Comparison of ENCODE assay signal across 9 cellular contexts in the genomic region with DNA sequence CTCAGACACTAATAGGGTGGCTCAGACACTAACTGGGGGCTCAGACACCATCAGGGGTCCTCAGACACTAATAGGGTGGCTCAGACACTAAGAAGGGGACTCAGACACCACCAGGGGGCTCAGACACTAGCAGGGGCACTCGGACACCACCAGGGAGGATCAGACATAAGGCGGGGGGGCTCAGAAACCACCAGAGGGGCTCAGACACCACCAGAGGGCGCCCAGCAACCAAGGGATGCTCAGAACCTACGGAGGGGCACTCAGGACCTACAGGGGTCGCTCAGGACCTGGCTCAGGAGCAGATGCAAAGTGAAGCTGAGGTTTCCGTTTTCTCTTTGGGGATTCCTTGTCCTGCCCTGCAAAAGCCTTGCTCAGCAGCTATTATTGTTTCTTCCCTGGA.
DNase-seq lines count a peak whose midpoint lies in the region; ATAC-seq, FAIRE-seq and TF ChIP-seq lines count a peak whose summit lies in the region.
"Had no signal": no experiment of that assay in that cellular context is flagged by ENCODE, and none has a peak within 500 bp of the region (broad histone marks: within the 10 kb centered on the region; RNA-seq: fewer than 3 reads in every experiment).

No MANE protein-coding gene starts in this region.

- H3K27me3 Mint-ChIP-seq in stimulated activated naive CD8-positive, alpha-beta T cell treated with anti-CD3 and anti-CD28 coated beads, Interleukin-15, amount 100 ng/mL, for 72 hours: peaks cover 27% of the 10 kb centered on the region
- no peaks in the 10 kb centered on the region for H3K27me3 Mint-ChIP-seq in endodermal cell (ENCODE audit: insufficient read depth)
- H3K27me3 Mint-ChIP-seq: stimulated activated naive CD8-positive, alpha-beta T cell treated with anti-CD3 and anti-CD28 coated beads, Interleukin-15, Interleukin-2, amounts not matched to agents 100 ng/mL and 50 ng/mL, for 24 hours had no signal

- peak; percentile 77 for ATAC-seq in HepG2
- no peak for ATAC-seq in right lobe of liver
- ATAC-seq in stimulated activated naive CD8-positive, alpha-beta T cell treated with anti-CD3 and anti-CD28 coated beads, Interleukin-15, amount 100 ng/mL, for 72 hours: peak; percentile 98
- ATAC-seq in GM21529 (IDR thresholded peaks at IDR 0.05; ENCODE audit: unreplicated experiment): no peak

- H3K4me1 ChIP-seq in HepG2 (ENCODE audit: insufficient read depth, low read length) (no peaks in the 10 kb centered on the region), right lobe of liver (no peaks in the 10 kb centered on the region), endodermal cell (ENCODE audit: control insufficient read depth, insufficient read depth, low read length) (no peaks in the 10 kb centered on the region)

- TF ChIP-seq POLR2A in HepG2 (IDR thresholded peaks at IDR 0.05; ENCODE audit: insufficient read depth in 1 of 2, low read depth in 2 of 2, low read length in 2 of 2) (no peak), right lobe of liver (IDR thresholded peaks at IDR 0.05) (no peak), erythroblast (IDR thresholded peaks at IDR 0.05; ENCODE audit: low read length) (no peak)

- no TSS peak for BruUV-seq in HepG2 (replicated peaks; lab: Mats Ljungman, UMichigan)

- no peak overlapping the region for H3K9ac ChIP-seq in HepG2 (ENCODE audit: insufficient read depth, low read depth, low read length)
- no peak overlapping the region for H3K9ac ChIP-seq in endodermal cell (ENCODE audit: extremely low read depth, low read length, poor library complexity, severe bottlenecking)

- H3K9me3 ChIP-seq in HepG2 (ENCODE audit: low read length): no peaks in the 10 kb centered on the region
- H3K9me3 ChIP-seq in right lobe of liver: no peaks in the 10 kb centered on the region
- no peaks in the 10 kb centered on the region for H3K9me3 ChIP-seq in WERI-Rb-1 (ENCODE audit: severe bottlenecking)
- peaks cover 68% of the 10 kb centered on the region for H3K9me3 ChIP-seq in endodermal cell (ENCODE audit: control insufficient read depth, low read length)

- DNase-seq in HepG2 (ENCODE audit: low spot score): peak; percentile 39
- DNase-seq in right lobe of liver: no peak
- DNase-seq in WERI-Rb-1: peak; percentile 36
- DNase-seq in erythroblast (lab: John Stamatoyannopoulos, UW): peak; percentile 47 to 50
- DNase-seq in stimulated activated naive CD8-positive, alpha-beta T cell treated with anti-CD3 and anti-CD28 coated beads, Interleukin-15, amount 100 ng/mL, for 72 hours: peak; percentile 71 to 74
- no peak for DNase-seq in endodermal cell
- no peak for DNase-seq in dedifferentiated amniotic fluid mesenchymal stem cell (ENCODE audit: extremely low spot score)

- POLR2A ChIA-PET in HepG2 (lab: Yijun Ruan, JAX): no interaction called here

- in situ Hi-C loops in HepG2 (cut with HindIII; ENCODE audit: extremely low pct_ligation_motif_present, low pct_unique_long_range_greater_than_20kb): no loop called here

- no peak for FAIRE-seq in HepG2 (lab: Jason Lieb, UNC)

- 5% methylated on average over 6 of the region's 6 CpGs for WGBS in HepG2 (ENCODE audit: low lambda C conversion rate)
- no CpG with 5 or more reads among the region's 6 CpGs for WGBS in right lobe of liver (ENCODE audit: insufficient coverage, low coverage, low lambda C conversion rate, missing lambda C conversion rate)
- 38 to 47% methylated on average over 2 to 6 of the region's 6 CpGs for WGBS in endodermal cell (ENCODE audit: insufficient coverage in 1 of 2, insufficient read length in 1 of 2), 2 experiments

- H3K27me3 ChIP-seq in HepG2 (ENCODE audit: control insufficient read depth in 1 of 2, insufficient read depth in 2 of 2, low read length in 2 of 2) (peaks cover 0 to 6% of the 10 kb centered on the region in 2 experiments; a peak in 2 of 5 replicates), right lobe of liver (no peaks in the 10 kb centered on the region), WERI-Rb-1 (ENCODE audit: insufficient read depth, low read depth, severe bottlenecking) (peaks cover 33% of the 10 kb centered on the region), endodermal cell (ENCODE audit: control insufficient read depth, insufficient read depth, low read length, poor library complexity, severe bottlenecking) (no peaks in the 10 kb centered on the region)

- peaks cover 4% of the 10 kb centered on the region for H3K36me3 Mint-ChIP-seq in endodermal cell (ENCODE audit: low read depth)

- no peak overlapping the region for H2AFZ ChIP-seq in HepG2 (ENCODE audit: low read length)

- no peaks in the 10 kb centered on the region for H3K79me2 ChIP-seq in HepG2 (ENCODE audit: insufficient read depth, low read length)

- H3K4me3 Mint-ChIP-seq in stimulated activated naive CD8-positive, alpha-beta T cell treated with anti-CD3 and anti-CD28 coated beads, Interleukin-15, amount 100 ng/mL, for 72 hours: no peak overlapping the region
- H3K4me3 Mint-ChIP-seq in endodermal cell: no peak overlapping the region
- H3K4me3 Mint-ChIP-seq: stimulated activated naive CD8-positive, alpha-beta T cell treated with anti-CD3 and anti-CD28 coated beads, Interleukin-15, Interleukin-2, amounts not matched to agents 100 ng/mL and 50 ng/mL, for 24 hours had no signal

- no peaks in the 10 kb centered on the region for H3K36me3 ChIP-seq in HepG2 (replicated peaks in 1 of 2; ENCODE audit: control insufficient read depth in 1 of 2, insufficient read depth in 2 of 2, low read length in 2 of 2)
- H3K36me3 ChIP-seq in right lobe of liver: no peaks in the 10 kb centered on the region
- H3K36me3 ChIP-seq in WERI-Rb-1: no peaks in the 10 kb centered on the region
- no peaks in the 10 kb centered on the region for H3K36me3 ChIP-seq in endodermal cell (ENCODE audit: control insufficient read depth, insufficient read depth, low read length)

- H3K4me3 ChIP-seq in HepG2 (replicated peaks in 1 of 3; ENCODE audit: insufficient read depth in 1 of 3, low read depth in 2 of 3, low read length in 3 of 3) (no peak overlapping the region), right lobe of liver (no peak overlapping the region), WERI-Rb-1 (ENCODE audit: low read depth, low read length) (no peak overlapping the region), endodermal cell (ENCODE audit: low read length) (no peak overlapping the region)

- intact Hi-C loops in HepG2 (cut with micrococcal nuclease; ENCODE audit: unreplicated experiment) (no loop called here), right lobe of liver (cut with DNase I) (no loop called here)

- TF ChIP-seq RAD21 in HepG2 (CRISPR knock-in tag; IDR thresholded peaks at IDR 0.05): no peak

- H3K27ac ChIP-seq in HepG2 (ENCODE audit: extremely low read length, insufficient read depth, low read length): no peak overlapping the region
- H3K27ac ChIP-seq in right lobe of liver: no peak overlapping the region
- H3K27ac ChIP-seq in WERI-Rb-1: no peak overlapping the region
- H3K27ac ChIP-seq in endodermal cell (ENCODE audit: low read depth, low read length): no peak overlapping the region

- no peaks in the 10 kb centered on the region for H3K9me3 Mint-ChIP-seq in stimulated activated naive CD8-positive, alpha-beta T cell treated with anti-CD3 and anti-CD28 coated beads, Interleukin-15, amount 100 ng/mL, for 72 hours
- H3K9me3 Mint-ChIP-seq in endodermal cell: peaks cover 96% of the 10 kb centered on the region
- H3K9me3 Mint-ChIP-seq: stimulated activated naive CD8-positive, alpha-beta T cell treated with anti-CD3 and anti-CD28 coated beads, Interleukin-15, Interleukin-2, amounts not matched to agents 100 ng/mL and 50 ng/mL, for 24 hours had no signal

- H3K4me2 ChIP-seq in HepG2 (ENCODE audit: low read depth, low read length): no peak overlapping the region

- no peaks in the 10 kb centered on the region for H4K20me1 ChIP-seq in HepG2 (ENCODE audit: insufficient read depth, low read length)

- no peak for TF ChIP-seq EP300 in HepG2 (IDR thresholded peaks at IDR 0.05; ENCODE audit: low read depth in 2 of 2, low read length in 2 of 2)
- TF ChIP-seq EP300 in HepG2 (CRISPR knock-in tag; IDR thresholded peaks at IDR 0.05; ENCODE audit: borderline replicate concordance): no peak

- CTCF ChIA-PET in HepG2 (lab: Yijun Ruan, JAX; ENCODE audit: low intra/inter-chr PET ratio, low total read pairs): interaction anchor here (1.2 to 2.1 kb wide), 2 partner anchors 25 to 36 kb away, joined by 3 to 14 read pairs; no protein-coding TSS in a partner anchor

- H3K4me1 Mint-ChIP-seq in stimulated activated naive CD8-positive, alpha-beta T cell treated with anti-CD3 and anti-CD28 coated beads, Interleukin-15, amount 100 ng/mL, for 72 hours: peaks cover 30% of the 10 kb centered on the region
- no peaks in the 10 kb centered on the region for H3K4me1 Mint-ChIP-seq in endodermal cell

- no peak overlapping the region for H3K27ac Mint-ChIP-seq in stimulated activated naive CD8-positive, alpha-beta T cell treated with anti-CD3 and anti-CD28 coated beads, Interleukin-15, amount 100 ng/mL, for 72 hours
- no peak overlapping the region for H3K27ac Mint-ChIP-seq in endodermal cell

- TF ChIP-seq CTCF in HepG2 (CRISPR knock-in tag; IDR thresholded peaks at IDR 0.05): peak; percentile 51
- TF ChIP-seq CTCF in right lobe of liver (IDR thresholded peaks at IDR 0.05): peak in 2 of 4 donors; percentile 12 to 13
- TF ChIP-seq CTCF in WERI-Rb-1 (IDR thresholded peaks at IDR 0.05; ENCODE audit: low read depth, low read length): peak; percentile 52
- TF ChIP-seq CTCF in endodermal cell (conservative IDR thresholded peaks at IDR 0.05): no peak

TF ChIP-seq in HepG2, 621 proteins besides CTCF, POLR2A, EP300 and RAD21:
- TF ChIP-seq ZFP36 (IDR thresholded peaks at IDR 0.05; ENCODE audit: borderline replicate concordance, low read depth, low read length, partially characterized antibody): no peak
- TF ChIP-seq PATZ1 (CRISPR knock-in tag; IDR thresholded peaks at IDR 0.05): peak; percentile 41; the same call in 1 of the 2 replicates
- peak; percentile 26; the same call in 1 of the 2 replicates for TF ChIP-seq STAG1 (CRISPR knock-in tag; IDR thresholded peaks at IDR 0.05)

Comparison
In these comparisons a context has a peak if more than half of its experiments do, and no peak if none do; other contexts are left out.
1. ATAC-seq: peak in HepG2 (single experiment) and stimulated activated naive CD8-positive, alpha-beta T cell treated with anti-CD3 and anti-CD28 coated beads, Interleukin-15, amount 100 ng/mL, for 72 hours (single experiment); none in right lobe of liver (0 of 4) and GM21529 (single experiment).
2. DNase-seq: peak in HepG2 (single experiment), WERI-Rb-1 (single experiment), erythroblast (2 of 2) and stimulated activated naive CD8-positive, alpha-beta T cell treated with anti-CD3 and anti-CD28 coated beads, Interleukin-15, amount 100 ng/mL, for 72 hours (2 of 2); none in right lobe of liver (0 of 3), endodermal cell (single experiment) and dedifferentiated amniotic fluid mesenchymal stem cell (single experiment).